In the genomic region with DNA sequence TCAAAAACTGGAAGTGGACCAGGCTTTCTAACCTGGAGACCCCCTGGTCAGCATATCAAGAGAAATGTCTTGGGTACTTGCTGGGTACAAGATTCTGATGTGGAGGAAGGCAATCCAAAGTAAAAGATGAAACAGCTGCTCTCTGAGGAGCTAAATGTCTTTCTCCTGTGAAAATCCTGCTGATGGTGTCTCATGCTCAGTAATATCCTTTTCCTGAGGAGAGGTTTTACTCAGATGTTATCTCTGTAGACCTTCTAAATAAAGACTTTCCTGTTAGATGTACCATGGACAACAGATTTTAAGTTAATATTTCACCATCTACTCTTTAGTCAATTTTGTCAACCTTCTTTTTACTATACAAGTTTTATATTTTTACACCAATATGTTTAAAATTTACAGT, we compare ENCODE assay signal across 1 cellular context.
TF ChIP-seq lines count a peak whose summit lies in the region.

No MANE protein-coding gene starts in this region.

TF ChIP-seq in endothelial cell of umbilical vein, 7 proteins besides CTCF, POLR2A, EP300 and RAD21 (continued from another document):
- TF ChIP-seq FOS (IDR thresholded peaks at IDR 0.05; ENCODE audit: borderline replicate concordance, insufficient read depth, low read length): peak; percentile 50
- no peak for TF ChIP-seq MYC (IDR thresholded peaks at IDR 0.05; ENCODE audit: low read depth, low read length)
